ENCODE assay signal across 22 cellular contexts in genomic region chr21:34950980-34951379, GRCh38.
"Had no signal": no experiment of that assay in that cellular context is flagged by ENCODE, and none has a peak within 500 bp of the region (broad histone marks: within the 10 kb centered on the region; RNA-seq: fewer than 3 reads in every experiment).

No MANE protein-coding gene starts in this region.

- H3K9me3 Mint-ChIP-seq: activated T-cell treated with anti-CD3 and anti-CD28 coated beads, Interleukin-2, amount 50 U/mL, for 4 hours; memory B cell had no signal

- H3K4me1 ChIP-seq: ascending aorta, tibial artery, uterus had no signal

- H3K27me3 Mint-ChIP-seq: activated CD4-positive, alpha-beta T cell treated with anti-CD3 and anti-CD28 coated beads, Interleukin-2, amount 10 ng/mL, durations not matched to agents 7 days and 5 days; memory B cell; naive B cell had no signal

- H3K4me3 Mint-ChIP-seq: activated CD4-positive, alpha-beta T cell treated with anti-CD3 and anti-CD28 coated beads, Interleukin-2, amount 10 ng/mL, durations not matched to agents 7 days and 5 days; activated CD8-positive, alpha-beta T cell treated with anti-CD3 and anti-CD28 coated beads, Interleukin-2, amount 10 ng/mL, durations not matched to agents 7 days and 5 days; activated T-cell treated with anti-CD3 and anti-CD28 coated beads, Interleukin-2, amount 50 U/mL, for 4 hours; memory B cell; naive B cell; neural crest cell had no signal

- H3K27ac ChIP-seq: ascending aorta, tibial artery, uterus had no signal

- H3K4me3 ChIP-seq: ascending aorta, tibial artery, uterus had no signal

- DNase-seq: activated CD4-positive, alpha-beta T cell treated with anti-CD3 and anti-CD28 coated beads, Interleukin-2, amount 10 ng/mL, durations not matched to agents 7 days and 5 days; activated CD8-positive, alpha-beta T cell treated with anti-CD3 and anti-CD28 coated beads, Interleukin-2, amount 10 ng/mL, durations not matched to agents 7 days and 5 days; activated naive CD4-positive, alpha-beta T cell treated with anti-CD3 and anti-CD28 coated beads, Interleukin-2, amount 50 U/mL, for 16 hours; activated T-cell treated with anti-CD3 and anti-CD28 coated beads, Interleukin-2, amount 50 U/mL, for 4 hours; cerebellar nuclear complex; cortex of kidney; hypothalamus; kidney glomerular epithelial cell; naive B cell; stimulated activated naive CD8-positive, alpha-beta T cell treated with anti-CD3 and anti-CD28 coated beads, Interleukin-15, Interleukin-2, amounts not matched to agents 100 U/mL and 50 U/mL, for 24 hours; substantia nigra; T1000; tibial artery; uterus had no signal

- H3K9me3 ChIP-seq: ascending aorta, tibial artery, uterus had no signal

- ATAC-seq: activated CD4-positive, CD25-positive, alpha-beta regulatory T cell treated with anti-CD3 and anti-CD28 coated beads, Interleukin-2, amount 50 U/mL, for 24 hours; activated CD8-positive, alpha-beta T cell treated with anti-CD3 and anti-CD28 coated beads, Interleukin-2, amount 10 ng/mL, durations not matched to agents 7 days and 5 days; activated T-cell treated with anti-CD3 and anti-CD28 coated beads, Interleukin-2, amount 50 U/mL, for 4 hours; stimulated activated naive CD8-positive, alpha-beta T cell treated with anti-CD3 and anti-CD28 coated beads, Interleukin-15, Interleukin-2, amounts not matched to agents 100 U/mL and 50 U/mL, for 24 hours had no signal

- H3K36me3 ChIP-seq: ascending aorta, tibial artery, uterus had no signal

- FAIRE-seq: bronchial epithelial cell, endometrium, frontal cortex had no signal

- H3K27ac Mint-ChIP-seq: activated CD4-positive, alpha-beta T cell treated with anti-CD3 and anti-CD28 coated beads, Interleukin-2, amount 10 ng/mL, durations not matched to agents 7 days and 5 days; activated CD8-positive, alpha-beta T cell treated with anti-CD3 and anti-CD28 coated beads, Interleukin-2, amount 10 ng/mL, durations not matched to agents 7 days and 5 days; memory B cell; progenitor cell of endocrine pancreas had no signal

- H3K27me3 ChIP-seq: ascending aorta, tibial artery, uterus had no signal
